ENCODE assay signal across 8 cellular contexts in genomic region chr1:46547481-46548383, GRCh38. TPM values are rescaled to one million over a fixed set of nuclear protein-coding genes. Genes with fewer than 3 reads are reported as not detected.
DNase-seq lines count a peak whose midpoint lies in the region; ATAC-seq and TF ChIP-seq lines count a peak whose summit lies in the region.

No MANE protein-coding gene starts in this region.

- WGBS in body of pancreas, 2 donors, result 63 to 66% methylated on average over 17 to 20 of the region's 22 CpGs

- peaks cover 80% of the 10 kb centered on the region for H3K27me3 Mint-ChIP-seq in activated naive CD4-positive, alpha-beta T cell treated with anti-CD3 and anti-CD28 coated beads, Interleukin-2, amount 10 ng/mL, durations not matched to agents 7 days and 5 days

- no peaks in the 10 kb centered on the region for H3K36me3 ChIP-seq in body of pancreas (replicated peaks in 1 of 2; ENCODE audit: insufficient read depth in 1 of 2, low read depth in 2 of 2)

- H3K4me3 ChIP-seq in body of pancreas, result no peak overlapping the region

- DNase-seq in activated naive CD4-positive, alpha-beta T cell treated with anti-CD3 and anti-CD28 coated beads, Interleukin-2, amount 10 ng/mL, durations not matched to agents 7 days and 5 days, result peak; percentile 28
- DNase-seq in activated naive CD4-positive, alpha-beta T cell (lab: John Stamatoyannopoulos, UW), result no peak
- peak; percentile 69 for DNase-seq in NCI-H2029 treated with DMSO at 0.1 percent for 48 hours (lab: John Stamatoyannopoulos, UW)
- peak in 1 of 4 donors; percentile 29 for DNase-seq in body of pancreas
- DNase-seq in left lobe of liver (ENCODE audit: low spot score), result no peak
- DNase-seq in GF-D8 (lab: John Stamatoyannopoulos, UW), result no peak

- no peak for TF ChIP-seq POLR2A in body of pancreas (IDR thresholded peaks at IDR 0.05)

- H3K4me1 ChIP-seq in body of pancreas, result no peaks in the 10 kb centered on the region

- H3K9me3 Mint-ChIP-seq in activated naive CD4-positive, alpha-beta T cell treated with anti-CD3 and anti-CD28 coated beads, Interleukin-2, amount 10 ng/mL, durations not matched to agents 7 days and 5 days, result no peaks in the 10 kb centered on the region

- ATAC-seq in body of pancreas (peak; percentile 57), left lobe of liver (peak; percentile 79), GM21717 (IDR thresholded peaks at IDR 0.05; ENCODE audit: unreplicated experiment) (no peak), GM19452 (IDR thresholded peaks at IDR 0.05; ENCODE audit: unreplicated experiment) (no peak)

- H3K27ac ChIP-seq in body of pancreas, result no peak overlapping the region

- intact Hi-C loops in body of pancreas (cut with DNase I), result no loop called here

- TF ChIP-seq CTCF in body of pancreas (IDR thresholded peaks at IDR 0.05), result peak; percentile 20 to 54 (median 41)

- H3K4me3 Mint-ChIP-seq in activated naive CD4-positive, alpha-beta T cell treated with anti-CD3 and anti-CD28 coated beads, Interleukin-2, amount 10 ng/mL, durations not matched to agents 7 days and 5 days, result no peak overlapping the region

- no peaks in the 10 kb centered on the region for H3K27me3 ChIP-seq in body of pancreas

- CTCF ChIA-PET in activated naive CD4-positive, alpha-beta T cell treated with anti-CD3 and anti-CD28 coated beads, Interleukin-2, amount 10 ng/mL, durations not matched to agents 7 days and 5 days (lab: Charles Lee), result interaction anchor here (0.6 to 3.7 kb wide), 17 partner anchors 10 to 1307 kb away, joined by 3 to 18 read pairs (median 3); partner anchors contain the start of gene MKNK1

- H3K9me3 ChIP-seq in body of pancreas, result no peaks in the 10 kb centered on the region

- peaks cover 13% of the 10 kb centered on the region for H3K4me1 Mint-ChIP-seq in activated naive CD4-positive, alpha-beta T cell treated with anti-CD3 and anti-CD28 coated beads, Interleukin-2, amount 10 ng/mL, durations not matched to agents 7 days and 5 days

- peak overlapping the region; percentile 39 for H3K27ac Mint-ChIP-seq in activated naive CD4-positive, alpha-beta T cell treated with anti-CD3 and anti-CD28 coated beads, Interleukin-2, amount 10 ng/mL, durations not matched to agents 7 days and 5 days

- H3K36me3 Mint-ChIP-seq in activated naive CD4-positive, alpha-beta T cell treated with anti-CD3 and anti-CD28 coated beads, Interleukin-2, amount 10 ng/mL, durations not matched to agents 7 days and 5 days, result no peaks in the 10 kb centered on the region

RNA-seq across cellular contexts. Expression of gene KNCN, which starts 3.7 kb away (rescaled TPM):
- total RNA-seq in body of pancreas (not detected), left lobe of liver (not detected)

RNA-seq across cellular contexts. Expression of gene MKNK1, which starts 56.3 kb away (rescaled TPM):
- total RNA-seq in body of pancreas, result 100 to 1,000 TPM; 155 to 238 TPM
- 18.9 TPM for total RNA-seq in left lobe of liver

RNA-seq across cellular contexts. Expression of gene DMBX1, which starts 58.1 kb away (rescaled TPM):
- total RNA-seq in body of pancreas (not detected), left lobe of liver (not detected)

Comparison
In these comparisons a context has a peak if more than half of its experiments do, and no peak if none do; other contexts are left out.
1. DNase-seq: peak in activated naive CD4-positive, alpha-beta T cell treated with anti-CD3 and anti-CD28 coated beads, Interleukin-2, amount 10 ng/mL, durations not matched to agents 7 days and 5 days (single experiment) and NCI-H2029 treated with DMSO at 0.1 percent for 48 hours (single experiment); none in activated naive CD4-positive, alpha-beta T cell (0 of 4), left lobe of liver (single experiment) and GF-D8 (single experiment).
2. ATAC-seq: peak in body of pancreas (single experiment) and left lobe of liver (single experiment); none in GM21717 (single experiment) and GM19452 (single experiment).